Comparison of ENCODE assay signal across 1 cellular context in genomic region chr1:38029081-38029681, GRCh38.
TF ChIP-seq lines count a peak whose summit lies in the region.

No MANE protein-coding gene starts in this region.

TF ChIP-seq in GM23338, 12 proteins besides CTCF, POLR2A, EP300 and RAD21 (continued from another document):
- no peak for TF ChIP-seq ZNF462 (CRISPR knock-in tag; IDR thresholded peaks at IDR 0.05)
